ENCODE assay signal across 28 cellular contexts in the genomic region with DNA sequence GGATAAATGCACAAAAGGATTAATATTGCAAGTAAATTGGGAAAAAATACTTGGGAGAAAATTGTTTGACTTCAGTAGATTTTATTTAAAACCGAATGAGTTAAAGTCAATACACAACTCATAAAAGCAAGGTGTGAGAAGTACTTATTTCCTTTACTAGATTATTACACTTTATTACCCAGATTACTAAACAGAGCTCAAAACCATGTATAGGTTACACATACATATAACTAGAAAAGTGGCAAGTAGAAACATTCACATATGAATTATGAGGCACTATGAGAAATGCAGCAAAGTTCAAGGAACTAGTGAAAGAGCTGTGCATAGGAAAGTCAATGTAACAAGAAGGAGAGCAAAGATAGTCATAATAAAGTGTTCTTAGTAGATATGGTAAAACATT.
"Had no signal": no experiment of that assay in that cellular context is flagged by ENCODE, and none has a peak within 500 bp of the region (broad histone marks: within the 10 kb centered on the region; RNA-seq: fewer than 3 reads in every experiment).

No MANE protein-coding gene starts in this region.

- H3K27me3 Mint-ChIP-seq: stimulated activated memory B cell treated with anti-CD40 and anti-IgM and Interleukin-4, amounts not matched to agents 10 μg/mL and 1 μg/mL and 100 μg/mL, for 72 hours; stimulated activated naive B cell treated with anti-CD40 and anti-IgM and Interleukin-4, amounts not matched to agents 10 μg/mL and 1 μg/mL and 100 μg/mL, for 72 hours; stimulated activated naive CD8-positive, alpha-beta T cell treated with anti-CD3 and anti-CD28 coated beads, Interleukin-15, amount 100 ng/mL, for 72 hours; stimulated activated naive CD8-positive, alpha-beta T cell treated with anti-CD3 and anti-CD28 coated beads, Interleukin-15, Interleukin-2, amounts not matched to agents 100 ng/mL and 50 ng/mL, for 24 hours; type B pancreatic cell had no signal

- H3K4me3 ChIP-seq: stomach, suprapubic skin, testis, thoracic aorta, thyroid gland, tibial artery, tibial nerve, transverse colon, upper lobe of left lung, upper lobe of right lung, uterus, vagina had no signal

- H3K4me3 Mint-ChIP-seq: stimulated activated effector memory CD8-positive, alpha-beta T cell treated with anti-CD3 and anti-CD28 coated beads, Interleukin-12 subunit alpha, Interleukin-12 subunit beta, amount 100 ng/mL, for 72 hours; stimulated activated memory B cell treated with anti-CD40 and anti-IgM and Interleukin-4, amounts not matched to agents 10 μg/mL and 1 μg/mL and 100 μg/mL, for 72 hours; stimulated activated naive B cell treated with anti-CD40 and anti-IgM and Interleukin-4, amounts not matched to agents 10 μg/mL and 1 μg/mL and 100 μg/mL, for 72 hours; stimulated activated naive CD8-positive, alpha-beta T cell treated with anti-CD3 and anti-CD28 coated beads, Interleukin-15, amount 100 ng/mL, for 72 hours; stimulated activated naive CD8-positive, alpha-beta T cell treated with anti-CD3 and anti-CD28 coated beads, Interleukin-15, Interleukin-2, amounts not matched to agents 100 ng/mL and 50 ng/mL, for 24 hours; type B pancreatic cell had no signal

- DNase-seq: stimulated activated CD4-positive, alpha-beta T cell treated with anti-CD3 and anti-CD28 coated beads, Interleukin-2, amount 100 ng/mL, for 48 hours; stimulated activated CD4-positive, alpha-beta T cell treated with anti-CD3 and anti-CD28 coated beads, Interleukin-4, amount 100 ng/mL, for 1 hour; stimulated activated CD4-positive, alpha-beta T cell treated with anti-CD3 and anti-CD28 coated beads, Interleukin-4, amount 100 ng/mL, for 24 hours; stimulated activated CD4-positive, alpha-beta T cell treated with anti-CD3 and anti-CD28 coated beads, Interleukin-4, amount 100 ng/mL, for 4 hours; stimulated activated CD8-positive, alpha-beta memory T cell treated with anti-CD3 and anti-CD28 coated beads, Interleukin-4, amount 100 ng/mL, for 48 hours; stimulated activated naive B cell treated with anti-CD40 and anti-IgM and Interleukin-4, amounts not matched to agents 10 μg/mL and 1 μg/mL and 100 μg/mL, for 72 hours; stimulated activated naive CD4-positive, alpha-beta T cell; stimulated activated naive CD4-positive, alpha-beta T cell treated with Interleukin-2 at 50 U/mL for 16 hours; stimulated activated naive CD8-positive, alpha-beta T cell treated with anti-CD3 and anti-CD28 coated beads, Interleukin-15, amount 100 ng/mL, for 72 hours; stimulated activated naive CD8-positive, alpha-beta T cell treated with anti-CD3 and anti-CD28 coated beads, Interleukin-15, Interleukin-2, amounts not matched to agents 100 U/mL and 50 U/mL, for 24 hours; stomach; substantia nigra; testis; thyroid gland; tibial artery; transverse colon; trophoblast cell; upper lobe of left lung; upper lobe of right lung; uterus had no signal

- H3K4me1 ChIP-seq: stomach, suprapubic skin, testis, thyroid gland, tibial artery, tibial nerve, upper lobe of left lung, upper lobe of right lung, uterus, vagina had no signal

- H3K4me1 Mint-ChIP-seq: stimulated activated effector memory CD8-positive, alpha-beta T cell treated with anti-CD3 and anti-CD28 coated beads, Interleukin-12 subunit alpha, Interleukin-12 subunit beta, amount 100 ng/mL, for 72 hours; stimulated activated memory B cell treated with anti-CD40 and anti-IgM and Interleukin-4, amounts not matched to agents 10 μg/mL and 1 μg/mL and 100 μg/mL, for 72 hours; stimulated activated naive B cell treated with anti-CD40 and anti-IgM and Interleukin-4, amounts not matched to agents 10 μg/mL and 1 μg/mL and 100 μg/mL, for 72 hours; stimulated activated naive CD8-positive, alpha-beta T cell treated with anti-CD3 and anti-CD28 coated beads, Interleukin-15, amount 100 ng/mL, for 72 hours had no signal

- H3K36me3 Mint-ChIP-seq: stimulated activated effector memory CD8-positive, alpha-beta T cell treated with anti-CD3 and anti-CD28 coated beads, Interleukin-12 subunit alpha, Interleukin-12 subunit beta, amount 100 ng/mL, for 72 hours; stimulated activated memory B cell treated with anti-CD40 and anti-IgM and Interleukin-4, amounts not matched to agents 10 μg/mL and 1 μg/mL and 100 μg/mL, for 72 hours; stimulated activated naive B cell treated with anti-CD40 and anti-IgM and Interleukin-4, amounts not matched to agents 10 μg/mL and 1 μg/mL and 100 μg/mL, for 72 hours; type B pancreatic cell had no signal

- H3K9me3 ChIP-seq: stomach, suprapubic skin, testis, thoracic aorta, thyroid gland, tibial artery, transverse colon, upper lobe of left lung, upper lobe of right lung, uterus, vagina had no signal

- H3K36me3 ChIP-seq: stomach, suprapubic skin, thoracic aorta, thyroid gland, tibial artery, tibial nerve, transverse colon, upper lobe of left lung, upper lobe of right lung, uterus, vagina had no signal

- H3K27ac Mint-ChIP-seq: stimulated activated effector memory CD8-positive, alpha-beta T cell treated with anti-CD3 and anti-CD28 coated beads, Interleukin-12 subunit alpha, Interleukin-12 subunit beta, amount 100 ng/mL, for 72 hours; stimulated activated memory B cell treated with anti-CD40 and anti-IgM and Interleukin-4, amounts not matched to agents 10 μg/mL and 1 μg/mL and 100 μg/mL, for 72 hours; stimulated activated naive B cell treated with anti-CD40 and anti-IgM and Interleukin-4, amounts not matched to agents 10 μg/mL and 1 μg/mL and 100 μg/mL, for 72 hours; stimulated activated naive CD8-positive, alpha-beta T cell treated with anti-CD3 and anti-CD28 coated beads, Interleukin-15, amount 100 ng/mL, for 72 hours; stimulated activated naive CD8-positive, alpha-beta T cell treated with anti-CD3 and anti-CD28 coated beads, Interleukin-15, Interleukin-2, amounts not matched to agents 100 ng/mL and 50 ng/mL, for 24 hours; type B pancreatic cell had no signal

- ATAC-seq: stimulated activated effector memory CD8-positive, alpha-beta T cell treated with anti-CD3 and anti-CD28 coated beads, Interleukin-12 subunit alpha, Interleukin-12 subunit beta, amount 100 ng/mL, for 72 hours; stimulated activated memory B cell treated with anti-CD40 and anti-IgM and Interleukin-4, amounts not matched to agents 10 μg/mL and 1 μg/mL and 100 μg/mL, for 72 hours; stimulated activated naive B cell treated with anti-CD40 and anti-IgM and Interleukin-4, amounts not matched to agents 10 μg/mL and 1 μg/mL and 100 μg/mL, for 72 hours; stimulated activated naive CD8-positive, alpha-beta T cell treated with anti-CD3 and anti-CD28 coated beads, Interleukin-15, amount 100 ng/mL, for 72 hours; stimulated activated naive CD8-positive, alpha-beta T cell treated with anti-CD3 and anti-CD28 coated beads, Interleukin-15, Interleukin-2, amounts not matched to agents 100 U/mL and 50 U/mL, for 24 hours; upper lobe of right lung had no signal
